In genomic region chr14:24439830-24440605, GRCh38 we compare ENCODE assay signal across 13 cellular contexts. TPM values are rescaled to one million over a fixed set of nuclear protein-coding genes. Genes with fewer than 3 reads are reported as not detected.
DNase-seq lines count a peak whose midpoint lies in the region; ATAC-seq and TF ChIP-seq lines count a peak whose summit lies in the region.
"Had no signal": no experiment of that assay in that cellular context is flagged by ENCODE, and none has a peak within 500 bp of the region (broad histone marks: within the 10 kb centered on the region; RNA-seq: fewer than 3 reads in every experiment).

No MANE protein-coding gene starts in this region.

- no peaks in the 10 kb centered on the region for H3K9me2 ChIP-seq in OCI-LY7 (ENCODE audit: insufficient read depth, low read length)

- no peak overlapping the region for H3K4me3 ChIP-seq in OCI-LY7 (ENCODE audit: low read depth, low read length, poor library complexity, severe bottlenecking)
- H3K4me3 ChIP-seq in skeletal muscle tissue (ENCODE audit: low read length in 3 of 3) = no peak overlapping the region
- H3K4me3 ChIP-seq: SK-N-MC had no signal

- peaks cover 49% of the 10 kb centered on the region for H3K4me1 Mint-ChIP-seq in activated naive CD4-positive, alpha-beta T cell treated with anti-CD3 and anti-CD28 coated beads for 36 hours (ENCODE audit: low read depth)
- peaks cover 38% of the 10 kb centered on the region for H3K4me1 Mint-ChIP-seq in endothelial cell (ENCODE audit: unreplicated experiment)

- ATAC-seq in GM21367 (IDR thresholded peaks at IDR 0.05; ENCODE audit: unreplicated experiment) = no peak
- ATAC-seq: activated CD4-positive, CD25-positive, alpha-beta regulatory T cell treated with anti-CD3 and anti-CD28 coated beads, Interleukin-2, amount 50 U/mL, for 24 hours; left colon had no signal

- in situ Hi-C loops in GM13977 (cut with MboI; ENCODE audit: low pct_unique_long_range_greater_than_20kb, low sequenced_read_pairs, unreplicated experiment) = loop anchor here (5.0 kb wide), 1 partner anchor 108 kb away; no protein-coding TSS in a partner anchor

- H4K20me1 ChIP-seq in OCI-LY7 (ENCODE audit: insufficient read depth, low read length) = no peaks in the 10 kb centered on the region

- 0 out of 2 replicates have a peak overlapping the region, but pooled peaks have one; percentile 93 for H3K4me2 ChIP-seq in OCI-LY7 (ENCODE audit: low read length)

- H3K79me2 ChIP-seq in OCI-LY7 (ENCODE audit: insufficient read depth, low read depth, low read length) = peaks cover 21% of the 10 kb centered on the region; the same call in 1 of the 2 replicates

- H3K9me3 ChIP-seq in OCI-LY7 (ENCODE audit: low read length) = no peaks in the 10 kb centered on the region
- H3K9me3 ChIP-seq in skeletal muscle tissue (ENCODE audit: control insufficient read depth in 3 of 3, low read length in 3 of 3) = no peaks in the 10 kb centered on the region

- BruUV-seq in OCI-LY7 (replicated peaks; lab: Mats Ljungman, UMichigan) = no TSS peak

- POLR2A ChIA-PET in OCI-LY7 (lab: Charles Lee) = interaction anchor here (0.8 kb wide), 1 partner anchor 81 kb away, joined by 4 read pairs; no protein-coding TSS in a partner anchor

- no peak overlapping the region for H2AFZ ChIP-seq in OCI-LY7 (ENCODE audit: low read length)

- no peaks in the 10 kb centered on the region for H3K27me3 ChIP-seq in skeletal muscle tissue (ENCODE audit: control insufficient read depth in 3 of 3, insufficient read depth in 3 of 3, low read length in 3 of 3)

- H3K4me1 ChIP-seq in OCI-LY7 (ENCODE audit: insufficient read depth, low read length, poor library complexity, severe bottlenecking) (peaks cover 48% of the 10 kb centered on the region), skeletal muscle tissue (ENCODE audit: control insufficient read depth in 3 of 3, insufficient read depth in 3 of 3, low read length in 3 of 3) (peaks cover 40 to 55% (median 45%) of the 10 kb centered on the region in 3 donors)

- H3K27ac ChIP-seq in OCI-LY7 (ENCODE audit: low read depth, low read length, poor library complexity, severe bottlenecking) (no peak overlapping the region), skeletal muscle tissue (ENCODE audit: low read depth, low read length) (no peak overlapping the region)
- H3K27ac ChIP-seq: SK-N-MC had no signal

- intact Hi-C loops in activated naive CD4-positive, alpha-beta T cell treated with anti-CD3 and anti-CD28 coated beads for 36 hours (cut with micrococcal nuclease) = loop anchor here (5.0 kb wide), 2 partner anchors 348 to 388 kb away; partner anchors contain the start of genes CARMIL3 and PCK2
- intact Hi-C loops in OCI-LY7 (cut with micrococcal nuclease; ENCODE audit: unreplicated experiment) = loop anchor here (10.0 kb wide), 1 partner anchor 885 kb away; the partner anchor contains the start of genes THTPA and ZFHX2

- CTCF ChIA-PET in activated naive CD4-positive, alpha-beta T cell treated with anti-CD3 and anti-CD28 coated beads for 36 hours (lab: Charles Lee) = interaction anchor here (1.2 to 5.4 kb wide), 3 partner anchors 9 to 107 kb away, joined by 3 to 63 read pairs (median 35); partner anchors contain the start of genes CBLN3 and KHNYN
- CTCF ChIA-PET in OCI-LY7 (lab: Charles Lee; ENCODE audit: unreplicated experiment) = interaction anchor here (0.8 kb wide), 1 partner anchor 74 kb away, joined by 4 read pairs; no protein-coding TSS in a partner anchor

- peaks cover 49% of the 10 kb centered on the region for H3K36me3 ChIP-seq in OCI-LY7 (ENCODE audit: insufficient read depth, low read length)
- peaks cover 49 to 55% (median 51%) of the 10 kb centered on the region in 3 donors for H3K36me3 ChIP-seq in skeletal muscle tissue (ENCODE audit: control insufficient read depth in 3 of 3, insufficient read depth in 3 of 3, low read length in 3 of 3)

- no peak for TF ChIP-seq CTCF in OCI-LY7 (conservative IDR thresholded peaks at IDR 0.05; ENCODE audit: low read length)
- no peak for TF ChIP-seq CTCF in endothelial cell (IDR thresholded peaks at IDR 0.05; ENCODE audit: unreplicated experiment)
- TF ChIP-seq CTCF in GM13977 (IDR thresholded peaks at IDR 0.05; ENCODE audit: extremely low read depth, insufficient read depth, missing control alignments) = no peak

- H3K4me3 Mint-ChIP-seq in activated naive CD4-positive, alpha-beta T cell treated with anti-CD3 and anti-CD28 coated beads for 36 hours = peak overlapping the region; percentile 41
- H3K4me3 Mint-ChIP-seq in endothelial cell (ENCODE audit: unreplicated experiment) = no peak overlapping the region

- DNase-seq in activated naive CD4-positive, alpha-beta T cell treated with anti-CD3 and anti-CD28 coated beads for 36 hours = no peak
- DNase-seq in activated naive CD4-positive, alpha-beta T cell (lab: John Stamatoyannopoulos, UW) = no peak
- DNase-seq in OCI-LY7 (ENCODE audit: low spot score) (no peak), endothelial cell (ENCODE audit: low spot score) (no peak), GM13977 (ENCODE audit: low spot score) (no peak), superior temporal gyrus (ENCODE audit: extremely low spot score) (no peak)
- DNase-seq: NCI-H1436 treated with DMSO at 0.1 percent for 48 hours, occipital lobe had no signal

- H3K9me3 Mint-ChIP-seq in activated naive CD4-positive, alpha-beta T cell treated with anti-CD3 and anti-CD28 coated beads for 36 hours = no peaks in the 10 kb centered on the region
- no peaks in the 10 kb centered on the region for H3K9me3 Mint-ChIP-seq in endothelial cell (ENCODE audit: unreplicated experiment)

- H3K9ac ChIP-seq in skeletal muscle tissue (ENCODE audit: low read depth in 1 of 3, low read length in 3 of 3) = peak overlapping the region in 2 of 3 donors; percentile 12 to 55

- peaks cover 42% of the 10 kb centered on the region for H3K36me3 Mint-ChIP-seq in activated naive CD4-positive, alpha-beta T cell treated with anti-CD3 and anti-CD28 coated beads for 36 hours (ENCODE audit: low read depth)
- H3K36me3 Mint-ChIP-seq in endothelial cell (ENCODE audit: low read depth, unreplicated experiment) = peaks cover 46% of the 10 kb centered on the region

- H3K27me3 Mint-ChIP-seq in activated naive CD4-positive, alpha-beta T cell treated with anti-CD3 and anti-CD28 coated beads for 36 hours (ENCODE audit: low read depth) = no peaks in the 10 kb centered on the region
- H3K27me3 Mint-ChIP-seq in endothelial cell (ENCODE audit: unreplicated experiment) = peaks cover 13% of the 10 kb centered on the region

- H3K27ac Mint-ChIP-seq in activated naive CD4-positive, alpha-beta T cell treated with anti-CD3 and anti-CD28 coated beads for 36 hours = peak overlapping the region; percentile 74
- peak overlapping the region; percentile 70 for H3K27ac Mint-ChIP-seq in endothelial cell (ENCODE audit: unreplicated experiment)

RNA-seq across cellular contexts. Expression of gene SDR39U1, which starts 2.6 kb away (rescaled TPM):
- 10 to 100 TPM; 70.5 to 72.4 TPM for total RNA-seq in activated naive CD4-positive, alpha-beta T cell treated with anti-CD3 and anti-CD28 coated beads for 36 hours
- total RNA-seq in OCI-LY7 (2014; rRNA removed; shearing (Covaris generic)) = 51.4 and 54.0 TPM in 2 replicates
- total RNA-seq in OCI-LY7 (2022) (101 and 103 TPM in 2 replicates), endothelial cell (ENCODE audit: unreplicated experiment) (34.9 TPM), skeletal muscle tissue (12.0 TPM)

RNA-seq across cellular contexts. Expression of gene KHNYN, which starts 10.3 kb away (rescaled TPM):
- 10 to 100 TPM; 59.8 to 62.5 TPM for total RNA-seq in activated naive CD4-positive, alpha-beta T cell treated with anti-CD3 and anti-CD28 coated beads for 36 hours
- total RNA-seq in OCI-LY7 (2014; rRNA removed; shearing (Covaris generic)) = 50.8 and 56.1 TPM in 2 replicates
- total RNA-seq in OCI-LY7 (2022) = 57.5 and 66.4 TPM in 2 replicates
- total RNA-seq in endothelial cell (ENCODE audit: unreplicated experiment) = 43.8 TPM
- 38.1 TPM for total RNA-seq in skeletal muscle tissue

RNA-seq across cellular contexts. Expression of gene CBLN3, which starts 10.6 kb away (rescaled TPM):
- 1 to 10 TPM; 7.7 to 8.6 TPM for total RNA-seq in activated naive CD4-positive, alpha-beta T cell treated with anti-CD3 and anti-CD28 coated beads for 36 hours
- total RNA-seq in OCI-LY7 (2014; rRNA removed; shearing (Covaris generic)) = 1.2 and 2.0 TPM in 2 replicates
- total RNA-seq in OCI-LY7 (2022) = 6.7 and 7.9 TPM in 2 replicates
- total RNA-seq in endothelial cell (ENCODE audit: unreplicated experiment) = 1.5 TPM
- total RNA-seq in skeletal muscle tissue = under 0.01 TPM

RNA-seq across cellular contexts. Expression of gene NYNRIN, which starts 41.2 kb away (rescaled TPM):
- total RNA-seq in activated naive CD4-positive, alpha-beta T cell treated with anti-CD3 and anti-CD28 coated beads for 36 hours = under 1 TPM in 1 of 2 experiments, not detected in 1; 0.02 TPM
- total RNA-seq in OCI-LY7 (2014; rRNA removed; shearing (Covaris generic)) = 0.13 TPM in 2 replicates
- total RNA-seq in OCI-LY7 (2022) (not detected in 2 replicates), endothelial cell (ENCODE audit: unreplicated experiment) (49.0 TPM), skeletal muscle tissue (19.3 TPM)
